26 cellular contexts compared by ENCODE assay signal in genomic region chr3:43183456-43183855, GRCh38.
"Had no signal": no experiment of that assay in that cellular context is flagged by ENCODE, and none has a peak within 500 bp of the region (broad histone marks: within the 10 kb centered on the region; RNA-seq: fewer than 3 reads in every experiment).

No MANE protein-coding gene starts in this region.

- H3K4me1 ChIP-seq: SJCRH30 had no signal

- H3K27me3 Mint-ChIP-seq: activated naive CD8-positive, alpha-beta T cell treated with anti-CD3 and anti-CD28 coated beads for 36 hours had no signal

- H3K27ac Mint-ChIP-seq: activated B cell treated with CpG ODN at 0.5 μM for 24 hours; activated CD4-positive, alpha-beta memory T cell treated with anti-CD3 and anti-CD28 coated beads, Interleukin-2, amount 10 ng/mL, durations not matched to agents 7 days and 5 days; activated naive CD4-positive, alpha-beta T cell treated with anti-CD3 and anti-CD28 coated beads, Interleukin-2, amount 10 ng/mL, durations not matched to agents 7 days and 5 days; activated naive CD8-positive, alpha-beta T cell treated with anti-CD3 and anti-CD28 coated beads for 36 hours; activated T-helper 2 cell treated with anti-CD3 and anti-CD28 coated beads, Interferon-gamma antibody, Interleukin-2, Interleukin-4, amounts not matched to agents 10 μg/mL and 5 μg/mL and 100 μg/mL, durations not matched to agents 14 hours and 24 hours and 36 hours had no signal

- H3K27ac ChIP-seq: adrenal gland, KMS-11, Peyer's patch, RWPE1, SJCRH30 had no signal

- DNase-seq: activated B cell treated with CpG ODN at 0.5 μM for 24 hours; activated CD4-positive, alpha-beta memory T cell treated with anti-CD3 and anti-CD28 coated beads, Interleukin-2, amount 10 ng/mL, durations not matched to agents 7 days and 5 days; activated CD4-positive, alpha-beta T cell treated with anti-CD3 and anti-CD28 coated beads, Interleukin-2, amount 50 U/mL, for 1 hour; activated gamma-delta T cell treated with Interleukin-2 at 50 U/mL for 16 hours; activated naive CD4-positive, alpha-beta T cell treated with anti-CD3 and anti-CD28 coated beads, Interleukin-2, amount 10 ng/mL, durations not matched to agents 7 days and 5 days; activated naive CD8-positive, alpha-beta T cell treated with anti-CD3 and anti-CD28 coated beads for 36 hours; activated T-cell treated with anti-CD3 and anti-CD28 coated beads for 4 hours; activated T-cell treated with anti-CD3 and anti-CD28 coated beads, Interleukin-2, amount 50 U/mL, for 48 hours; anterior cingulate cortex; NCI-H1092; NCI-H1417; NCI-H1930; NCI-H2107; NCI-H2171 treated with DMSO at 0.1 percent for 48 hours; NCI-H226; NCI-H526; Peyer's patch; Right ventricle myocardium superior; SJCRH30; T-helper 2 cell; T1000 had no signal

- H3K36me3 Mint-ChIP-seq: IgD-negative memory B cell had no signal

- H3K4me3 ChIP-seq: adrenal gland, Peyer's patch, SJCRH30 had no signal

- H3K4me3 Mint-ChIP-seq: activated B cell treated with CpG ODN at 0.5 μM for 24 hours; activated CD4-positive, alpha-beta memory T cell treated with anti-CD3 and anti-CD28 coated beads, Interleukin-2, amount 10 ng/mL, durations not matched to agents 7 days and 5 days; activated naive CD4-positive, alpha-beta T cell treated with anti-CD3 and anti-CD28 coated beads, Interleukin-2, amount 10 ng/mL, durations not matched to agents 7 days and 5 days; activated naive CD8-positive, alpha-beta T cell treated with anti-CD3 and anti-CD28 coated beads for 36 hours; IgD-negative memory B cell had no signal

- H3K9me3 Mint-ChIP-seq: activated B cell treated with CpG ODN at 0.5 μM for 24 hours; activated T-helper 2 cell treated with anti-CD3 and anti-CD28 coated beads, Interferon-gamma antibody, Interleukin-2, Interleukin-4, amounts not matched to agents 10 μg/mL and 5 μg/mL and 100 μg/mL, durations not matched to agents 14 hours and 24 hours and 36 hours; IgD-negative memory B cell had no signal

- H3K36me3 ChIP-seq: adrenal gland, Peyer's patch, SJCRH30 had no signal

- H3K9me3 ChIP-seq: adrenal gland, Peyer's patch, SJCRH30 had no signal

- H3K27me3 ChIP-seq: adrenal gland, Peyer's patch, SJCRH30 had no signal
